Comparison of ENCODE assay signal across 24 cellular contexts in the genomic region with DNA sequence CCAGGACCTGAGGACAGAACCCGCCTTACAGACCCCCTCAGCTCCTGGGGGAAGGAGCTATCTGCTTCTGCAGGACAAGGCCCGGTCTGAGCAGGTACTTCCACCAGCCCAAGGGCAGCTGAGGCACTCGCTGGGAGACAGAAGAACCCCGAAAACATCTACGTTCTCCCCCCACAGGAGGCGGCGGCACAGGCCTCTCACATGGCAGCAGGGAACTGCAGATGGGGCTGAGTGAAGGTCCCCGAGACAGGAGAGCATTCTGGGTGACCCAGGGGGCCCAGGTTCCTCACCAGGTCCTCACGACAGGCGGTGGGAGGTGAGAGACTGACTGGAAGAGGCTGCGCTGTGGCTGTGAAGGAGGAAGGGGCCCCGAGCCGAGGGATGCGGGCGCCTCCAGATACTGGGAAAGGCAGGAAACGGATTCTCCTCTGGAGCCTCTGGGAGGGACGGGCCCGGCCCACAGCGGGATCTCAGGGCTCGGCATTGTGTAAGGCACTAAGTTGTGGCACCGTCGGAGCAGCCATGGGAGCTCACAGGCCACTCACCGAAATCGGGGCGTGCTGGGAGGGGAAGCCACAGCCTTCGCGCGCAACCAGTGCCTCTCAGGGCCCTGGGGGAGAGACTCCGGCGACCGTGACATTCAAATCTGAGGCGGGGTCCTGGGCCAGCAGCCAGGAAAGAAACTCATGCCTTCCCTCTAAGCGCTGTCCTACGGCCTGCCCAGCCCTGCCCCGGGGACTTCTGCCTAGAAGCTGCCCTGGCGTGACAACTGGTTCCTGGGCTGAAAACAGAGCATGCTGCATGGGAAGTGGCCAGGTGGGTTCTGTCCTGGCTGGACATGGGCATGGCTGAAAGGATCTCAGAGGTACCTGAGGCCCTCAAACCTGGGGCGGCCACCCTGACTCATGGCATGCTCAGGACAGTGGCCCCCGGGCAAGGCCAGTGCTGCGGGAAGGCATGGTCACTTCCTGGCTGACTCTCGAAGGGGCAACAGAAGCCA. TPM values are rescaled to one million over a fixed set of nuclear protein-coding genes. Genes with fewer than 3 reads are reported as not detected.
DNase-seq lines count a peak whose midpoint lies in the region; ATAC-seq, FAIRE-seq and TF ChIP-seq lines count a peak whose summit lies in the region.
"Had no signal": no experiment of that assay in that cellular context is flagged by ENCODE, and none has a peak within 500 bp of the region (broad histone marks: within the 10 kb centered on the region; RNA-seq: fewer than 3 reads in every experiment).

No MANE protein-coding gene starts in this region.

- POLR2A ChIA-PET in HepG2 (lab: Yijun Ruan, JAX): interaction anchor here (0.8 kb wide), 1 partner anchor 14 kb away, joined by 3 read pairs; the partner anchor contains the start of gene RPL36
- POLR2A ChIA-PET in RWPE1 (lab: Yijun Ruan, JAX; ENCODE audit: low non-redundant PET): interaction anchor here (0.6 kb wide), 1 partner anchor 16 kb away, joined by 3 read pairs; the partner anchor contains the start of genes CATSPERD and LONP1
- POLR2A ChIA-PET in activated CD4-positive, alpha-beta memory T cell treated with anti-CD3 and anti-CD28 coated beads for 36 hours (lab: Charles Lee): no interaction called here

- H3K9me3 Mint-ChIP-seq in stimulated activated effector memory CD8-positive, alpha-beta T cell treated with anti-CD3 and anti-CD28 coated beads, Interleukin-12 subunit alpha, Interleukin-12 subunit beta, amount 100 ng/mL, for 72 hours: no peaks in the 10 kb centered on the region
- H3K9me3 Mint-ChIP-seq in activated CD4-positive, alpha-beta memory T cell treated with anti-CD3 and anti-CD28 coated beads for 36 hours: no peaks in the 10 kb centered on the region
- H3K9me3 Mint-ChIP-seq: CD8-positive, alpha-beta T cell had no signal

- no peaks in the 10 kb centered on the region for H3K4me1 ChIP-seq in HepG2 (ENCODE audit: insufficient read depth, low read length)
- H3K4me1 ChIP-seq in right lobe of liver: no peaks in the 10 kb centered on the region

- no peak overlapping the region for H2AFZ ChIP-seq in HepG2 (ENCODE audit: low read length)

- intact Hi-C loops in HepG2 (cut with micrococcal nuclease; ENCODE audit: unreplicated experiment): no loop called here
- intact Hi-C loops in right lobe of liver (cut with DNase I): no loop called here
- intact Hi-C loops in activated CD4-positive, alpha-beta memory T cell treated with anti-CD3 and anti-CD28 coated beads for 36 hours (cut with micrococcal nuclease): no loop called here

- FAIRE-seq in HepG2 (lab: Jason Lieb, UNC): no peak

- no peaks in the 10 kb centered on the region for H3K27me3 Mint-ChIP-seq in activated CD4-positive, alpha-beta memory T cell treated with anti-CD3 and anti-CD28 coated beads for 36 hours

- H3K36me3 ChIP-seq in HepG2 (replicated peaks in 1 of 2; ENCODE audit: control insufficient read depth in 1 of 2, insufficient read depth in 2 of 2, low read length in 2 of 2): peaks cover 35 to 64% of the 10 kb centered on the region in 2 experiments
- peaks cover 0 to 53% (median 16%) of the 10 kb centered on the region in 4 donors for H3K36me3 ChIP-seq in right lobe of liver

- in situ Hi-C loops in HepG2 (cut with HindIII; ENCODE audit: extremely low pct_ligation_motif_present, low pct_unique_long_range_greater_than_20kb): no loop called here

- H3K9ac ChIP-seq in HepG2 (ENCODE audit: insufficient read depth, low read depth, low read length): no peak overlapping the region
- H3K9ac ChIP-seq: BLaER1, SK-N-SH had no signal

- peaks cover 3% of the 10 kb centered on the region; the same call in 1 of the 2 replicates for H4K20me1 ChIP-seq in HepG2 (ENCODE audit: insufficient read depth, low read length)

- TF ChIP-seq CTCF in HepG2 (CRISPR knock-in tag; IDR thresholded peaks at IDR 0.05): no peak
- no peak for TF ChIP-seq CTCF in right lobe of liver (IDR thresholded peaks at IDR 0.05)
- TF ChIP-seq CTCF in RWPE1 (conservative IDR thresholded peaks at IDR 0.05; ENCODE audit: low read depth): no peak

- peaks cover 100% of the 10 kb centered on the region for H3K36me3 Mint-ChIP-seq in stimulated activated effector memory CD8-positive, alpha-beta T cell treated with anti-CD3 and anti-CD28 coated beads, Interleukin-12 subunit alpha, Interleukin-12 subunit beta, amount 100 ng/mL, for 72 hours
- H3K36me3 Mint-ChIP-seq in activated CD4-positive, alpha-beta memory T cell treated with anti-CD3 and anti-CD28 coated beads for 36 hours: peaks cover 32% of the 10 kb centered on the region

- CTCF ChIA-PET in HepG2 (lab: Yijun Ruan, JAX; ENCODE audit: low intra/inter-chr PET ratio, low total read pairs): no interaction called here
- CTCF ChIA-PET in RWPE1 (lab: Yijun Ruan, JAX): interaction anchor here (0.6 kb wide), 1 partner anchor 14 kb away, joined by 4 read pairs; no protein-coding TSS in a partner anchor
- CTCF ChIA-PET in activated CD4-positive, alpha-beta memory T cell treated with anti-CD3 and anti-CD28 coated beads for 36 hours (lab: Charles Lee): no interaction called here

- BruUV-seq in HepG2 (replicated peaks; lab: Mats Ljungman, UMichigan): no TSS peak

- no peaks in the 10 kb centered on the region for H3K79me2 ChIP-seq in HepG2 (ENCODE audit: insufficient read depth, low read length)

- no peak overlapping the region for H3K4me3 Mint-ChIP-seq in stimulated activated effector memory CD8-positive, alpha-beta T cell treated with anti-CD3 and anti-CD28 coated beads, Interleukin-12 subunit alpha, Interleukin-12 subunit beta, amount 100 ng/mL, for 72 hours
- no peak overlapping the region for H3K4me3 Mint-ChIP-seq in activated CD4-positive, alpha-beta memory T cell treated with anti-CD3 and anti-CD28 coated beads for 36 hours
- H3K4me3 Mint-ChIP-seq: CD8-positive, alpha-beta T cell had no signal

- H3K9me3 ChIP-seq in HepG2 (ENCODE audit: low read length) (no peaks in the 10 kb centered on the region), right lobe of liver (no peaks in the 10 kb centered on the region)
- H3K9me3 ChIP-seq: SK-N-SH had no signal

- TF ChIP-seq EP300 in HepG2 (IDR thresholded peaks at IDR 0.05; ENCODE audit: low read depth in 2 of 2, low read length in 2 of 2) (no peak), HepG2 (CRISPR knock-in tag; IDR thresholded peaks at IDR 0.05; ENCODE audit: borderline replicate concordance) (no peak)

- no peak for DNase-seq in HepG2 (ENCODE audit: low spot score)
- no peak for DNase-seq in right lobe of liver
- DNase-seq in RWPE1 (ENCODE audit: low spot score): no peak
- no peak for DNase-seq in stimulated activated effector memory CD8-positive, alpha-beta T cell treated with anti-CD3 and anti-CD28 coated beads, Interleukin-12 subunit alpha, Interleukin-12 subunit beta, amount 100 ng/mL, for 72 hours (ENCODE audit: low spot score in 2 of 2)
- DNase-seq in activated CD4-positive, alpha-beta memory T cell treated with anti-CD3 and anti-CD28 coated beads for 36 hours: no peak
- DNase-seq in cerebellar cortex (ENCODE audit: low spot score): no peak
- no peak for DNase-seq in activated T-cell treated with anti-CD3 and anti-CD28 coated beads, Interleukin-2, amount 50 U/mL, for 1 hour
- DNase-seq: CD8-positive, alpha-beta T cell; Kasumi-1; MM.1S; NCI-H1105; NCI-H1694; NCI-H2107; NCI-H2227 treated with DMSO at 0.1 percent for 48 hours; NCI-H510A treated with DMSO at 0.1 percent for 48 hours; NCI-H82; OCI-M1; SHP77 treated with DMSO at 0.1 percent for 48 hours; SK-N-SH had no signal

- no peak for TF ChIP-seq RAD21 in HepG2 (CRISPR knock-in tag; IDR thresholded peaks at IDR 0.05)

- TF ChIP-seq POLR2A in HepG2 (IDR thresholded peaks at IDR 0.05; ENCODE audit: insufficient read depth in 1 of 2, low read depth in 2 of 2, low read length in 2 of 2) (no peak), right lobe of liver (IDR thresholded peaks at IDR 0.05) (no peak)

- no peak overlapping the region for H3K27ac ChIP-seq in HepG2 (ENCODE audit: extremely low read length, insufficient read depth, low read length)
- H3K27ac ChIP-seq in right lobe of liver: no peak overlapping the region
- H3K27ac ChIP-seq in RWPE1: peak overlapping the region; percentile 28
- H3K27ac ChIP-seq: BLaER1 had no signal

- H3K27ac Mint-ChIP-seq in stimulated activated effector memory CD8-positive, alpha-beta T cell treated with anti-CD3 and anti-CD28 coated beads, Interleukin-12 subunit alpha, Interleukin-12 subunit beta, amount 100 ng/mL, for 72 hours: peak overlapping the region; percentile 90
- H3K27ac Mint-ChIP-seq in activated CD4-positive, alpha-beta memory T cell treated with anti-CD3 and anti-CD28 coated beads for 36 hours: no peak overlapping the region
- H3K27ac Mint-ChIP-seq: CD8-positive, alpha-beta T cell had no signal

- ATAC-seq in HepG2 (no peak), right lobe of liver (no peak), esophagus mucosa (peak; percentile 5)
- ATAC-seq in stimulated activated effector memory CD8-positive, alpha-beta T cell treated with anti-CD3 and anti-CD28 coated beads, Interleukin-12 subunit alpha, Interleukin-12 subunit beta, amount 100 ng/mL, for 72 hours: no peak
- ATAC-seq: CD8-positive, alpha-beta T cell had no signal

- no peaks in the 10 kb centered on the region for H3K27me3 ChIP-seq in HepG2 (ENCODE audit: control insufficient read depth in 1 of 2, insufficient read depth in 2 of 2, low read length in 2 of 2)
- no peaks in the 10 kb centered on the region for H3K27me3 ChIP-seq in right lobe of liver
- H3K27me3 ChIP-seq: BLaER1 had no signal

- H3K4me3 ChIP-seq in HepG2 (replicated peaks in 1 of 3; ENCODE audit: insufficient read depth in 1 of 3, low read depth in 2 of 3, low read length in 3 of 3) (no peak overlapping the region), right lobe of liver (no peak overlapping the region)
- H3K4me3 ChIP-seq: BLaER1 had no signal

- WGBS in HepG2 (ENCODE audit: low lambda C conversion rate): 97% methylated on average over 22 of the region's 40 CpGs
- WGBS in right lobe of liver (ENCODE audit: insufficient coverage, low coverage, low lambda C conversion rate, missing lambda C conversion rate): 93% methylated on average over 19 of the region's 40 CpGs

- no peak overlapping the region for H3K4me2 ChIP-seq in HepG2 (ENCODE audit: low read depth, low read length)
- H3K4me2 ChIP-seq: BLaER1, SK-N-SH had no signal

- peaks cover 5% of the 10 kb centered on the region for H3K4me1 Mint-ChIP-seq in stimulated activated effector memory CD8-positive, alpha-beta T cell treated with anti-CD3 and anti-CD28 coated beads, Interleukin-12 subunit alpha, Interleukin-12 subunit beta, amount 100 ng/mL, for 72 hours
- no peaks in the 10 kb centered on the region for H3K4me1 Mint-ChIP-seq in activated CD4-positive, alpha-beta memory T cell treated with anti-CD3 and anti-CD28 coated beads for 36 hours (ENCODE audit: low read depth)

RNA-seq across cellular contexts. Expression of gene RPL36, which starts 14.0 kb away (rescaled TPM):
- 706 and 763 TPM in 2 replicates for total RNA-seq in HepG2 (2016; rRNA removed; fragmentation: Illumina TruSeq; extraction: Trizol)
- total RNA-seq in HepG2 (2016; cell fraction: cytosol; rRNA removed; fragmentation: Illumina TruSeq; extraction: Trizol; ENCODE audit: low read depth): 1,266 and 1,322 TPM in 2 replicates
- total RNA-seq in HepG2 (2016; cell fraction: insoluble cytoplasmic fraction; rRNA removed; fragmentation: Illumina TruSeq; extraction: Trizol): 739 and 797 TPM in 2 replicates
- total RNA-seq in HepG2 (2016; cell fraction: membrane; rRNA removed; fragmentation: Illumina TruSeq; extraction: Trizol): 1,622 and 1,758 TPM in 2 replicates
- 259 and 275 TPM in 2 replicates for total RNA-seq in HepG2 (2016; cell fraction: nucleus; rRNA removed; fragmentation: Illumina TruSeq; extraction: Trizol)
- 740 and 962 TPM in 2 replicates for polyA plus RNA-seq in HepG2 (2011; rRNA removed)
- polyA plus RNA-seq in HepG2 (2011; cell fraction: cytosol; rRNA removed): 548 and 718 TPM in 2 replicates
- polyA plus RNA-seq in HepG2 (2011; cell fraction: nucleus; rRNA removed): 184 and 190 TPM in 2 replicates
- 1,022 and 1,044 TPM in 2 replicates for polyA plus RNA-seq in HepG2 (2012)
- 1,678 and 1,761 TPM in 2 replicates for polyA plus RNA-seq in HepG2 (2016; cell fraction: cytosol; fragmentation: Illumina TruSeq; extraction: Trizol; ENCODE audit: low read depth)
- polyA plus RNA-seq in HepG2 (2016; cell fraction: insoluble cytoplasmic fraction; fragmentation: Illumina TruSeq; extraction: Trizol; ENCODE audit: low read depth): 756 and 780 TPM in 2 replicates
- 1,750 and 1,946 TPM in 2 replicates for polyA plus RNA-seq in HepG2 (2016; cell fraction: membrane; fragmentation: Illumina TruSeq; extraction: Trizol; ENCODE audit: low read depth)
- 539 and 605 TPM in 2 replicates for polyA plus RNA-seq in HepG2 (2016; cell fraction: nucleus; fragmentation: Illumina TruSeq; extraction: Trizol; ENCODE audit: insufficient read depth, low read depth)
- polyA minus RNA-seq in HepG2 (2011; rRNA and poly(A)+ RNA removed; ENCODE audit: low replicate concordance): 163 and 316 TPM in 2 replicates
- polyA minus RNA-seq in HepG2 (2011; cell fraction: cytosol; rRNA and poly(A)+ RNA removed): 334 and 359 TPM in 2 replicates
- 64.5 and 86.4 TPM in 2 replicates for polyA minus RNA-seq in HepG2 (2011; cell fraction: nucleus; rRNA and poly(A)+ RNA removed)
- 100 to 1,000 TPM; 232 to 283 (median 251) TPM for total RNA-seq in right lobe of liver
- total RNA-seq in esophagus mucosa: 1,080 TPM
- total RNA-seq in activated CD4-positive, alpha-beta memory T cell treated with anti-CD3 and anti-CD28 coated beads for 36 hours: 1,000 to 10,000 TPM; 1,487 to 1,524 TPM

RNA-seq across cellular contexts. Expression of gene LONP1, which starts 15.8 kb away (rescaled TPM):
- total RNA-seq in HepG2 (2016; rRNA removed; fragmentation: Illumina TruSeq; extraction: Trizol): 50.4 and 76.8 TPM in 2 replicates
- 12.1 and 15.6 TPM in 2 replicates for total RNA-seq in HepG2 (2016; cell fraction: cytosol; rRNA removed; fragmentation: Illumina TruSeq; extraction: Trizol; ENCODE audit: low read depth)
- 41.9 and 83.8 TPM in 2 replicates for total RNA-seq in HepG2 (2016; cell fraction: insoluble cytoplasmic fraction; rRNA removed; fragmentation: Illumina TruSeq; extraction: Trizol)
- total RNA-seq in HepG2 (2016; cell fraction: membrane; rRNA removed; fragmentation: Illumina TruSeq; extraction: Trizol): 26.9 and 27.9 TPM in 2 replicates
- total RNA-seq in HepG2 (2016; cell fraction: nucleus; rRNA removed; fragmentation: Illumina TruSeq; extraction: Trizol): 53.2 and 60.3 TPM in 2 replicates
- polyA plus RNA-seq in HepG2 (2011; rRNA removed): 59.5 and 69.0 TPM in 2 replicates
- polyA plus RNA-seq in HepG2 (2011; cell fraction: cytosol; rRNA removed): 54.0 and 91.2 TPM in 2 replicates
- polyA plus RNA-seq in HepG2 (2011; cell fraction: nucleus; rRNA removed): 270 and 346 TPM in 2 replicates
- polyA plus RNA-seq in HepG2 (2012): 49.0 and 62.8 TPM in 2 replicates
- 7.4 and 9.2 TPM in 2 replicates for polyA plus RNA-seq in HepG2 (2016; cell fraction: cytosol; fragmentation: Illumina TruSeq; extraction: Trizol; ENCODE audit: low read depth)
- polyA plus RNA-seq in HepG2 (2016; cell fraction: insoluble cytoplasmic fraction; fragmentation: Illumina TruSeq; extraction: Trizol; ENCODE audit: low read depth): 49.9 and 60.1 TPM in 2 replicates
- 15.7 and 17.9 TPM in 2 replicates for polyA plus RNA-seq in HepG2 (2016; cell fraction: membrane; fragmentation: Illumina TruSeq; extraction: Trizol; ENCODE audit: low read depth)
- polyA plus RNA-seq in HepG2 (2016; cell fraction: nucleus; fragmentation: Illumina TruSeq; extraction: Trizol; ENCODE audit: insufficient read depth, low read depth): 120 and 130 TPM in 2 replicates
- 65.4 and 106 TPM in 2 replicates for polyA minus RNA-seq in HepG2 (2011; rRNA and poly(A)+ RNA removed; ENCODE audit: low replicate concordance)
- 42.1 and 48.3 TPM in 2 replicates for polyA minus RNA-seq in HepG2 (2011; cell fraction: cytosol; rRNA and poly(A)+ RNA removed)
- polyA minus RNA-seq in HepG2 (2011; cell fraction: nucleus; rRNA and poly(A)+ RNA removed): 44.8 and 51.0 TPM in 2 replicates
- 100 to 1,000 TPM in 2 of 6 experiments, 10 to 100 TPM in 4; 54.5 to 123 (median 66.8) TPM for total RNA-seq in right lobe of liver
- 47.1 TPM for total RNA-seq in esophagus mucosa
- 100 to 1,000 TPM; 178 to 181 TPM for total RNA-seq in activated CD4-positive, alpha-beta memory T cell treated with anti-CD3 and anti-CD28 coated beads for 36 hours

RNA-seq across cellular contexts. Expression of gene CATSPERD, which starts 16.3 kb away (rescaled TPM):
- total RNA-seq in HepG2 (2016; rRNA removed; fragmentation: Illumina TruSeq; extraction: Trizol): not detected in 2 replicates
- not detected in 2 replicates for total RNA-seq in HepG2 (2016; cell fraction: cytosol; rRNA removed; fragmentation: Illumina TruSeq; extraction: Trizol; ENCODE audit: low read depth)
- not detected in 2 replicates for total RNA-seq in HepG2 (2016; cell fraction: insoluble cytoplasmic fraction; rRNA removed; fragmentation: Illumina TruSeq; extraction: Trizol)
- total RNA-seq in HepG2 (2016; cell fraction: membrane; rRNA removed; fragmentation: Illumina TruSeq; extraction: Trizol): 0.09 TPM in 1 of 2 replicates, not detected in the other
- total RNA-seq in HepG2 (2016; cell fraction: nucleus; rRNA removed; fragmentation: Illumina TruSeq; extraction: Trizol): not detected in 2 replicates
- 0.04 TPM in 1 of 2 replicates, not detected in the other for polyA plus RNA-seq in HepG2 (2011; rRNA removed)
- polyA plus RNA-seq in HepG2 (2011; cell fraction: cytosol; rRNA removed): 0.04 TPM in 1 of 2 replicates, not detected in the other
- polyA plus RNA-seq in HepG2 (2011; cell fraction: nucleus; rRNA removed): 0.09 TPM in 1 of 2 replicates, not detected in the other
- not detected in 2 replicates for polyA plus RNA-seq in HepG2 (2012)
- polyA plus RNA-seq in HepG2 (2016; cell fraction: cytosol; fragmentation: Illumina TruSeq; extraction: Trizol; ENCODE audit: low read depth): not detected in 2 replicates
- polyA plus RNA-seq in HepG2 (2016; cell fraction: insoluble cytoplasmic fraction; fragmentation: Illumina TruSeq; extraction: Trizol; ENCODE audit: low read depth): not detected in 2 replicates
- not detected in 2 replicates for polyA plus RNA-seq in HepG2 (2016; cell fraction: membrane; fragmentation: Illumina TruSeq; extraction: Trizol; ENCODE audit: low read depth)
- not detected in 2 replicates for polyA plus RNA-seq in HepG2 (2016; cell fraction: nucleus; fragmentation: Illumina TruSeq; extraction: Trizol; ENCODE audit: insufficient read depth, low read depth)
- 0.09 TPM in 1 of 2 replicates, not detected in the other for polyA minus RNA-seq in HepG2 (2011; rRNA and poly(A)+ RNA removed; ENCODE audit: low replicate concordance)
- polyA minus RNA-seq in HepG2 (2011; cell fraction: cytosol; rRNA and poly(A)+ RNA removed): not detected in 2 replicates
- polyA minus RNA-seq in HepG2 (2011; cell fraction: nucleus; rRNA and poly(A)+ RNA removed): not detected in 2 replicates
- not detected for total RNA-seq in right lobe of liver
- not detected for total RNA-seq in esophagus mucosa
- not detected for total RNA-seq in activated CD4-positive, alpha-beta memory T cell treated with anti-CD3 and anti-CD28 coated beads for 36 hours
- total RNA-seq: A673; CD8-positive, alpha-beta T cell; H4; HFFc6 had no signal
- polyA plus RNA-seq: SK-N-SH had no signal

RNA-seq across cellular contexts. Expression of gene HSD11B1L, which starts 23.3 kb away (rescaled TPM):
- 2.8 TPM in 2 replicates for total RNA-seq in HepG2 (2016; rRNA removed; fragmentation: Illumina TruSeq; extraction: Trizol)
- total RNA-seq in HepG2 (2016; cell fraction: cytosol; rRNA removed; fragmentation: Illumina TruSeq; extraction: Trizol; ENCODE audit: low read depth): 2.6 and 3.3 TPM in 2 replicates
- total RNA-seq in HepG2 (2016; cell fraction: insoluble cytoplasmic fraction; rRNA removed; fragmentation: Illumina TruSeq; extraction: Trizol): 1.6 and 2.1 TPM in 2 replicates
- 3.9 and 5.5 TPM in 2 replicates for total RNA-seq in HepG2 (2016; cell fraction: membrane; rRNA removed; fragmentation: Illumina TruSeq; extraction: Trizol)
- total RNA-seq in HepG2 (2016; cell fraction: nucleus; rRNA removed; fragmentation: Illumina TruSeq; extraction: Trizol): 0.81 and 0.94 TPM in 2 replicates
- 3.9 and 4.6 TPM in 2 replicates for polyA plus RNA-seq in HepG2 (2011; rRNA removed)
- polyA plus RNA-seq in HepG2 (2011; cell fraction: cytosol; rRNA removed): 4.2 and 6.2 TPM in 2 replicates
- polyA plus RNA-seq in HepG2 (2011; cell fraction: nucleus; rRNA removed): 6.3 and 7.3 TPM in 2 replicates
- 1.9 and 3.0 TPM in 2 replicates for polyA plus RNA-seq in HepG2 (2012)
- polyA plus RNA-seq in HepG2 (2016; cell fraction: cytosol; fragmentation: Illumina TruSeq; extraction: Trizol; ENCODE audit: low read depth): 3.6 and 4.2 TPM in 2 replicates
- 2.5 and 3.3 TPM in 2 replicates for polyA plus RNA-seq in HepG2 (2016; cell fraction: insoluble cytoplasmic fraction; fragmentation: Illumina TruSeq; extraction: Trizol; ENCODE audit: low read depth)
- 3.3 and 3.5 TPM in 2 replicates for polyA plus RNA-seq in HepG2 (2016; cell fraction: membrane; fragmentation: Illumina TruSeq; extraction: Trizol; ENCODE audit: low read depth)
- polyA plus RNA-seq in HepG2 (2016; cell fraction: nucleus; fragmentation: Illumina TruSeq; extraction: Trizol; ENCODE audit: insufficient read depth, low read depth): 3.3 and 3.4 TPM in 2 replicates
- polyA minus RNA-seq in HepG2 (2011; rRNA and poly(A)+ RNA removed; ENCODE audit: low replicate concordance): 0.21 and 1.8 TPM in 2 replicates
- 1.1 and 3.1 TPM in 2 replicates for polyA minus RNA-seq in HepG2 (2011; cell fraction: cytosol; rRNA and poly(A)+ RNA removed)
- polyA minus RNA-seq in HepG2 (2011; cell fraction: nucleus; rRNA and poly(A)+ RNA removed): 0.52 and 1.1 TPM in 2 replicates
- 10 to 100 TPM in 1 of 6 experiments, 1 to 10 TPM in 5; 1.6 to 10.3 (median 4.0) TPM for total RNA-seq in right lobe of liver
- 1.1 TPM for total RNA-seq in esophagus mucosa
- total RNA-seq in activated CD4-positive, alpha-beta memory T cell treated with anti-CD3 and anti-CD28 coated beads for 36 hours: 1 to 10 TPM; 3.8 to 4.1 TPM

RNA-seq across cellular contexts. Expression of gene MICOS13, which starts 23.8 kb away (rescaled TPM):
- total RNA-seq in HepG2 (2016; rRNA removed; fragmentation: Illumina TruSeq; extraction: Trizol): 35.4 and 37.9 TPM in 2 replicates
- total RNA-seq in HepG2 (2016; cell fraction: cytosol; rRNA removed; fragmentation: Illumina TruSeq; extraction: Trizol; ENCODE audit: low read depth): 20.7 and 21.7 TPM in 2 replicates
- total RNA-seq in HepG2 (2016; cell fraction: insoluble cytoplasmic fraction; rRNA removed; fragmentation: Illumina TruSeq; extraction: Trizol): 38.9 and 39.8 TPM in 2 replicates
- 22.9 and 26.0 TPM in 2 replicates for total RNA-seq in HepG2 (2016; cell fraction: membrane; rRNA removed; fragmentation: Illumina TruSeq; extraction: Trizol)
- 18.4 and 19.8 TPM in 2 replicates for total RNA-seq in HepG2 (2016; cell fraction: nucleus; rRNA removed; fragmentation: Illumina TruSeq; extraction: Trizol)
- 28.8 and 40.0 TPM in 2 replicates for polyA plus RNA-seq in HepG2 (2011; rRNA removed)
- polyA plus RNA-seq in HepG2 (2011; cell fraction: cytosol; rRNA removed): 16.8 and 30.9 TPM in 2 replicates
- polyA plus RNA-seq in HepG2 (2011; cell fraction: nucleus; rRNA removed): 13.2 and 15.1 TPM in 2 replicates
- 13.1 and 19.3 TPM in 2 replicates for polyA plus RNA-seq in HepG2 (2012)
- 20.6 and 24.5 TPM in 2 replicates for polyA plus RNA-seq in HepG2 (2016; cell fraction: cytosol; fragmentation: Illumina TruSeq; extraction: Trizol; ENCODE audit: low read depth)
- polyA plus RNA-seq in HepG2 (2016; cell fraction: insoluble cytoplasmic fraction; fragmentation: Illumina TruSeq; extraction: Trizol; ENCODE audit: low read depth): 37.7 and 43.8 TPM in 2 replicates
- 19.5 and 22.0 TPM in 2 replicates for polyA plus RNA-seq in HepG2 (2016; cell fraction: membrane; fragmentation: Illumina TruSeq; extraction: Trizol; ENCODE audit: low read depth)
- polyA plus RNA-seq in HepG2 (2016; cell fraction: nucleus; fragmentation: Illumina TruSeq; extraction: Trizol; ENCODE audit: insufficient read depth, low read depth): 32.1 and 41.0 TPM in 2 replicates
- polyA minus RNA-seq in HepG2 (2011; rRNA and poly(A)+ RNA removed; ENCODE audit: low replicate concordance): 14.6 and 22.6 TPM in 2 replicates
- 6.3 and 9.1 TPM in 2 replicates for polyA minus RNA-seq in HepG2 (2011; cell fraction: cytosol; rRNA and poly(A)+ RNA removed)
- 6.0 and 7.5 TPM in 2 replicates for polyA minus RNA-seq in HepG2 (2011; cell fraction: nucleus; rRNA and poly(A)+ RNA removed)
- total RNA-seq in right lobe of liver: 10 to 100 TPM; 24.2 to 54.3 (median 33.7) TPM
- total RNA-seq in esophagus mucosa: 59.1 TPM
- total RNA-seq in activated CD4-positive, alpha-beta memory T cell treated with anti-CD3 and anti-CD28 coated beads for 36 hours: 10 to 100 TPM; 50.9 to 55.3 TPM
